ENCODE assay signal across 13 cellular contexts in the genomic region with DNA sequence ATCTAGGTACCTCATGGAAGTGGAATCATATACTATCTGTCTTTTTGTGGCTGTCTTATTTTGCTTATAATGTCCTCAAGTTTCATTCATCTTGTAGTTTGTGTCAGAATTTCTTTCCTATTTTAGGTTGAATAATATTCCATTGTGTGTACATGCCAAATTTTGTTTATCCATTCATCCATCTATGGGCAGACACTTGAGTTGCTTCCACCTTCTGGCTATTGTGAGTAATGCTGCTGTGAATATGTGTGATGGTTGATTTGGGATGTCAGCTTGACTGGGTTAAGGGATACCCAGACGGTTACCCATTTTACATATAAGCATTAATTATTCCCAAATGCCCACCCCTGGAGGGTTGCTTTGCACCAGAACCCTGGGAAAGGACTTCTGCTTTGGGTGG.
DNase-seq lines count a peak whose midpoint lies in the region; ATAC-seq and TF ChIP-seq lines count a peak whose summit lies in the region.
"Had no signal": no experiment of that assay in that cellular context is flagged by ENCODE, and none has a peak within 500 bp of the region (broad histone marks: within the 10 kb centered on the region; RNA-seq: fewer than 3 reads in every experiment).

No MANE protein-coding gene starts in this region.

- no peaks in the 10 kb centered on the region for H3K27me3 ChIP-seq in BLaER1 treated with 17β-estradiol and CSF1 and Interleukin-3, amounts not matched to agents 10 nM and 100 nM
- H3K27me3 ChIP-seq in GM23248 (replicated peaks; ENCODE audit: insufficient read depth) (no peaks in the 10 kb centered on the region), hepatocyte (no peaks in the 10 kb centered on the region), upper lobe of left lung (no peaks in the 10 kb centered on the region)

- H3K36me3 ChIP-seq in BLaER1 treated with 17β-estradiol and CSF1 and Interleukin-3, amounts not matched to agents 10 nM and 100 nM: no peaks in the 10 kb centered on the region
- H3K36me3 ChIP-seq in GM23248 (ENCODE audit: low read depth): no peaks in the 10 kb centered on the region
- H3K36me3 ChIP-seq in hepatocyte (replicated peaks; ENCODE audit: insufficient read depth, low read depth): no peaks in the 10 kb centered on the region
- H3K36me3 ChIP-seq in upper lobe of left lung: no peaks in the 10 kb centered on the region

- peaks cover 39 to 79% (median 65%) of the 10 kb centered on the region in 10 experiments for H3K4me1 ChIP-seq in BLaER1 treated with 17β-estradiol and CSF1 and Interleukin-3, amounts not matched to agents 10 nM and 100 nM
- H3K4me1 ChIP-seq in GM23248 (ENCODE audit: insufficient read depth): peaks cover 40% of the 10 kb centered on the region
- no peaks in the 10 kb centered on the region for H3K4me1 ChIP-seq in hepatocyte (ENCODE audit: insufficient read depth)
- no peaks in the 10 kb centered on the region for H3K4me1 ChIP-seq in upper lobe of left lung

- no peak overlapping the region for H2AFZ ChIP-seq in GM23248
- H2AFZ ChIP-seq in hepatocyte: no peak overlapping the region

- no peaks in the 10 kb centered on the region for H4K20me1 ChIP-seq in BLaER1 treated with 17β-estradiol and CSF1 and Interleukin-3, amounts not matched to agents 10 nM and 100 nM
- H4K20me1 ChIP-seq in GM23248 (ENCODE audit: insufficient read depth) (no peaks in the 10 kb centered on the region), hepatocyte (ENCODE audit: insufficient read depth, poor library complexity, severe bottlenecking) (no peaks in the 10 kb centered on the region)

- H3K9me3 ChIP-seq in BLaER1 treated with 17β-estradiol and CSF1 and Interleukin-3, amounts not matched to agents 10 nM and 100 nM (replicated peaks in 1 of 11): peaks cover 23 to 33% (median 28%) of the 10 kb centered on the region in 11 experiments
- no peaks in the 10 kb centered on the region for H3K9me3 ChIP-seq in GM23248 (ENCODE audit: low read depth)
- no peaks in the 10 kb centered on the region for H3K9me3 ChIP-seq in hepatocyte (ENCODE audit: low read depth)
- no peaks in the 10 kb centered on the region for H3K9me3 ChIP-seq in upper lobe of left lung

- DNase-seq in GM23248 (peak; percentile 42), amniotic epithelial cell (ENCODE audit: low read depth) (peak; percentile 15), hepatocyte (ENCODE audit: low spot score) (no peak), NCI-H128 (lab: John Stamatoyannopoulos, UW; ENCODE audit: unreplicated experiment) (no peak), upper lobe of left lung (no peak)
- DNase-seq: activated gamma-delta T cell, DMS79, NCI-H2107 had no signal

- TF ChIP-seq CTCF in hepatocyte (IDR thresholded peaks at IDR 0.05; ENCODE audit: poor library complexity): peak; percentile 17
- TF ChIP-seq CTCF in upper lobe of left lung (IDR thresholded peaks at IDR 0.05): no peak

- no peak for TF ChIP-seq POLR2A in upper lobe of left lung (IDR thresholded peaks at IDR 0.05)

- ATAC-seq in HG03095 (IDR thresholded peaks at IDR 0.05; ENCODE audit: unreplicated experiment) (no peak), GM21576 (IDR thresholded peaks at IDR 0.05; ENCODE audit: unreplicated experiment) (no peak), upper lobe of left lung (ENCODE audit: low FRiP score in 2 of 2) (no peak)
- ATAC-seq: Right ventricle myocardium inferior had no signal

- in situ Hi-C loops in GM23248 (cut with MboI): no loop called here

- no peaks in the 10 kb centered on the region for H3K79me2 ChIP-seq in GM23248 (ENCODE audit: insufficient read depth)
- H3K79me2 ChIP-seq in hepatocyte: no peaks in the 10 kb centered on the region

- no peak overlapping the region for H3K9ac ChIP-seq in BLaER1 treated with 17β-estradiol and CSF1 and Interleukin-3, amounts not matched to agents 10 nM and 100 nM
- H3K9ac ChIP-seq in GM23248: no peak overlapping the region

- no peak overlapping the region for H3K4me3 ChIP-seq in BLaER1 treated with 17β-estradiol and CSF1 and Interleukin-3, amounts not matched to agents 10 nM and 100 nM
- H3K4me3 ChIP-seq in GM23248 (no peak overlapping the region), hepatocyte (no peak overlapping the region), upper lobe of left lung (no peak overlapping the region)
- H3K4me3 ChIP-seq: skin epidermis had no signal

- peak overlapping the region in 7 of 11 experiments; percentile 4 to 95 (median 89); a peak in 11 of 22 replicates for H3K4me2 ChIP-seq in BLaER1 treated with 17β-estradiol and CSF1 and Interleukin-3, amounts not matched to agents 10 nM and 100 nM
- H3K4me2 ChIP-seq in GM23248 (ENCODE audit: unreplicated experiment): peak overlapping the region; percentile 7
- no peak overlapping the region for H3K4me2 ChIP-seq in hepatocyte

- H3K27ac ChIP-seq in BLaER1 treated with 17β-estradiol and CSF1 and Interleukin-3, amounts not matched to agents 10 nM and 100 nM: peak overlapping the region in 7 of 11 experiments; percentile 88 to 99 (median 95); a peak in 9 of 22 replicates
- no peak overlapping the region for H3K27ac ChIP-seq in GM23248
- no peak overlapping the region for H3K27ac ChIP-seq in hepatocyte
- no peak overlapping the region for H3K27ac ChIP-seq in upper lobe of left lung

- peaks cover 30% of the 10 kb centered on the region for H3F3A ChIP-seq in GM23248 (ENCODE audit: insufficient read depth)

- WGBS in GM23248 (ENCODE audit: low coverage in 1 of 2, low lambda C conversion rate in 2 of 2, missing lambda C conversion rate in 2 of 2), 2 experiments: 8 to 32% methylated on average over 1 of the region's 1 CpG
- 50% methylated on average over 1 of the region's 1 CpG for WGBS in hepatocyte (ENCODE audit: low lambda C conversion rate, missing lambda C conversion rate)
- WGBS in upper lobe of left lung, 2 donors: 48 to 75% methylated on average over 1 of the region's 1 CpG

- H3K9me2 ChIP-seq in GM23248 (ENCODE audit: insufficient read depth): no peaks in the 10 kb centered on the region
- H3K9me2 ChIP-seq in hepatocyte (replicated peaks; ENCODE audit: insufficient read depth): no peaks in the 10 kb centered on the region

- no peak for TF ChIP-seq EP300 in upper lobe of left lung (IDR thresholded peaks at IDR 0.05)

Comparison
In these comparisons a context has a peak if more than half of its experiments do, and no peak if none do; other contexts are left out.
1. H3K27ac ChIP-seq: peak in BLaER1 treated with 17β-estradiol and CSF1 and Interleukin-3, amounts not matched to agents 10 nM and 100 nM (7 of 11); none in GM23248 (single experiment), hepatocyte (single experiment) and upper lobe of left lung (0 of 4).
2. DNase-seq: peak in GM23248 (single experiment) and amniotic epithelial cell (single experiment); none in hepatocyte (single experiment), NCI-H128 (single experiment) and upper lobe of left lung (0 of 2).